In the genomic region with DNA sequence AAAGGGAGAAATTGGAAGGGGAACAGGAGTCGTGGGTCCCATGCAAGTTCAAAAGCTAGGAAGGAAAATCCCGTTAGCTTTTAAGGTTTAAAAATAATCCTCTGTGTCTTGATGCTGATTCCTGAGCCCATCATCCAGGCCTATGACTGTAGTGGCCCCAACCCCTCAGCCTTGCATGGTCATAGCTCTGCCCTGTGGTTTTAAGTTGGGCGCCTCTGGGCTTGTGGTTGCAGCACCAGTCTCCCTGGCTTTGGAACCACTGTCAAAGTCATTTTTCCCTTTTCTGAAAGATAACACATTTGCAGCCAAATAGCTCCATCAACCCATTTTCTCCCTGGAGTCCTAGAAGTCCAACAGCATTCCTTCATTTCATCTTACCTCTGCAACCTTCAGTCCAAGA, we compare ENCODE assay signal across 27 cellular contexts. TPM values are rescaled to one million over a fixed set of nuclear protein-coding genes. Genes with fewer than 3 reads are reported as not detected.
"Had no signal": no experiment of that assay in that cellular context is flagged by ENCODE, and none has a peak within 500 bp of the region (broad histone marks: within the 10 kb centered on the region; RNA-seq: fewer than 3 reads in every experiment).

No MANE protein-coding gene starts in this region.

- DNase-seq: colonic mucosa; cortex of kidney; dermis blood vessel endothelial cell; dorsolateral prefrontal cortex; effector CD4-positive, alpha-beta T cell; effector memory CD4-positive, alpha-beta T cell; erythroblast; esophagus squamous epithelium; foreskin fibroblast; foreskin melanocyte; gastrocnemius medialis; glutamatergic neuron; head of caudate nucleus; heart right ventricle; hippocampal formation; left cardiac atrium; left lung; left ventricle myocardium superior; lower lobe of right lung; mesenchymal stem cell; naive B cell; naive thymus-derived CD8-positive, alpha-beta T cell had no signal

- ATAC-seq: esophagus mucosa; gastrocnemius medialis; heart right ventricle; left cardiac atrium; left lung; left ventricle myocardium superior; lower lobe of right lung; naive thymus-derived CD8-positive, alpha-beta T cell had no signal

- H3K27me3 ChIP-seq: colonic mucosa, esophagus squamous epithelium, gastrocnemius medialis, heart right ventricle, left lung had no signal

- H3K4me3 ChIP-seq: colonic mucosa, dorsolateral prefrontal cortex, esophagus squamous epithelium, gastrocnemius medialis, heart right ventricle, left lung, lower lobe of right lung had no signal

- H3K36me3 ChIP-seq: colonic mucosa, esophagus squamous epithelium, gastrocnemius medialis, heart right ventricle, left lung, lower lobe of right lung had no signal

- H3K4me1 ChIP-seq: colonic mucosa, esophagus squamous epithelium, gastrocnemius medialis, left lung, lower lobe of right lung had no signal

- H3K9me3 ChIP-seq: colonic mucosa, esophagus squamous epithelium, gastrocnemius medialis, left lung, lower lobe of right lung had no signal

- H3K27ac ChIP-seq: colonic mucosa, dorsolateral prefrontal cortex, epithelial cell of prostate, esophagus squamous epithelium, gastrocnemius medialis, left lung, lower lobe of right lung had no signal

- FAIRE-seq: islet of Langerhans, keratinocyte had no signal

RNA-seq across cellular contexts. Expression of a gene that starts 13.6 kb away (rescaled TPM):
- polyA plus RNA-seq: naive thymus-derived CD8-positive, alpha-beta T cell had no signal

RNA-seq across cellular contexts. Expression of a gene that starts 43.5 kb away (rescaled TPM):
- total RNA-seq: mesothelial cell of epicardium had no signal
- polyA plus RNA-seq: naive thymus-derived CD8-positive, alpha-beta T cell had no signal
